In genomic region chr17:63894021-63894420, GRCh38 we compare ENCODE assay signal across 9 cellular contexts. TPM values are rescaled to one million over a fixed set of nuclear protein-coding genes. Genes with fewer than 3 reads are reported as not detected.
"Had no signal": no experiment of that assay in that cellular context is flagged by ENCODE, and none has a peak within 500 bp of the region (broad histone marks: within the 10 kb centered on the region; RNA-seq: fewer than 3 reads in every experiment).

No MANE protein-coding gene starts in this region.

RNA-seq across cellular contexts. Expression of gene CSH1, which starts 2.4 kb away (rescaled TPM):
- total RNA-seq: LHCN-M2, MCF 10A, NCI-H460, OCI-LY7, PC-9, Right ventricle myocardium inferior, RPMI7951, SJCRH30, SK-MEL-5 had no signal

RNA-seq across cellular contexts. Expression of gene GH2, which starts 12.3 kb away (rescaled TPM):
- total RNA-seq: LHCN-M2, MCF 10A, NCI-H460, OCI-LY7, PC-9, Right ventricle myocardium inferior, RPMI7951, SJCRH30, SK-MEL-5 had no signal

RNA-seq across cellular contexts. Expression of gene CSHL1, which starts 17.0 kb away (rescaled TPM):
- total RNA-seq: LHCN-M2, MCF 10A, NCI-H460, OCI-LY7, PC-9, Right ventricle myocardium inferior, RPMI7951, SJCRH30, SK-MEL-5 had no signal

RNA-seq across cellular contexts. Expression of gene CSH2, which starts 20.5 kb away (rescaled TPM):
- total RNA-seq: LHCN-M2, MCF 10A, NCI-H460, OCI-LY7, PC-9, Right ventricle myocardium inferior, RPMI7951, SJCRH30, SK-MEL-5 had no signal

RNA-seq across cellular contexts. Expression of gene GH1, which starts 24.6 kb away (rescaled TPM):
- total RNA-seq: LHCN-M2, MCF 10A, NCI-H460, PC-9, Right ventricle myocardium inferior, RPMI7951, SJCRH30, SK-MEL-5 had no signal
